Comparison of ENCODE assay signal across 23 cellular contexts in genomic region chr2:124875627-124876244, GRCh38.
DNase-seq lines count a peak whose midpoint lies in the region; ATAC-seq and TF ChIP-seq lines count a peak whose summit lies in the region.
"Had no signal": no experiment of that assay in that cellular context is flagged by ENCODE, and none has a peak within 500 bp of the region (broad histone marks: within the 10 kb centered on the region; RNA-seq: fewer than 3 reads in every experiment).

No MANE protein-coding gene starts in this region.

- POLR2A ChIA-PET in OCI-LY7 (lab: Charles Lee), result no interaction called here

- H3K27ac ChIP-seq in OCI-LY7 (ENCODE audit: low read depth, low read length, poor library complexity, severe bottlenecking), result no peak overlapping the region
- no peak overlapping the region for H3K27ac ChIP-seq in right atrium auricular region
- H3K27ac ChIP-seq: tibial artery had no signal

- no peak overlapping the region for H3K4me3 Mint-ChIP-seq in mesothelial cell of epicardium
- H3K4me3 Mint-ChIP-seq: activated CD4-positive, alpha-beta T cell treated with anti-CD3 and anti-CD28 coated beads, Interleukin-2, amount 10 ng/mL, durations not matched to agents 24 days and 14 days; activated CD8-positive, alpha-beta memory T cell treated with anti-CD3 and anti-CD28 coated beads, Interleukin-2, amount 10 ng/mL, durations not matched to agents 7 days and 5 days; CD14-positive monocyte; nephron had no signal

- H3K79me2 ChIP-seq in OCI-LY7 (ENCODE audit: insufficient read depth, low read depth, low read length), result no peaks in the 10 kb centered on the region

- no peaks in the 10 kb centered on the region for H3K9me3 ChIP-seq in OCI-LY7 (ENCODE audit: low read length)
- no peaks in the 10 kb centered on the region for H3K9me3 ChIP-seq in right atrium auricular region
- H3K9me3 ChIP-seq: tibial artery had no signal

- DNase-seq in RPMI7951 (ENCODE audit: low read depth) (peak; percentile 6), mesothelial cell of epicardium (ENCODE audit: low spot score in 2 of 2, unreplicated experiment in 2 of 2) (no peak), OCI-LY7 (ENCODE audit: low spot score) (no peak), DMS 273 (lab: John Stamatoyannopoulos, UW; ENCODE audit: unreplicated experiment) (no peak), right atrium auricular region (ENCODE audit: low spot score) (no peak)
- DNase-seq: activated CD4-positive, alpha-beta T cell treated with anti-CD3 and anti-CD28 coated beads, Interleukin-2, amount 10 ng/mL, durations not matched to agents 24 days and 14 days; activated CD8-positive, alpha-beta memory T cell treated with anti-CD3 and anti-CD28 coated beads, Interleukin-2, amount 10 ng/mL, durations not matched to agents 7 days and 5 days; anterior cingulate cortex; dermis blood vessel endothelial cell; IMR-90; NCI-H1105; NCI-H1930; NCI-H2227 treated with DMSO at 0.1 percent for 48 hours; NCI-H69; right cardiac atrium; stimulated activated naive CD8-positive, alpha-beta T cell treated with anti-CD3 and anti-CD28 coated beads, Interleukin-15, Interleukin-2, amounts not matched to agents 100 U/mL and 50 U/mL, for 24 hours; tibial artery had no signal

- H3K36me3 Mint-ChIP-seq in mesothelial cell of epicardium, result no peaks in the 10 kb centered on the region
- H3K36me3 Mint-ChIP-seq: activated CD8-positive, alpha-beta memory T cell treated with anti-CD3 and anti-CD28 coated beads, Interleukin-2, amount 10 ng/mL, durations not matched to agents 7 days and 5 days; activated naive CD4-positive, alpha-beta T cell treated with anti-CD3 and anti-CD28 coated beads, Interleukin-2, amount 50 U/mL, for 72 hours; CD14-positive monocyte had no signal

- H3K4me1 ChIP-seq in OCI-LY7 (ENCODE audit: insufficient read depth, low read length, poor library complexity, severe bottlenecking), result no peaks in the 10 kb centered on the region
- no peaks in the 10 kb centered on the region for H3K4me1 ChIP-seq in right atrium auricular region
- H3K4me1 ChIP-seq: tibial artery had no signal

- intact Hi-C loops in OCI-LY7 (cut with micrococcal nuclease; ENCODE audit: unreplicated experiment), result no loop called here

- no peaks in the 10 kb centered on the region for H3K27me3 ChIP-seq in right atrium auricular region
- H3K27me3 ChIP-seq: tibial artery had no signal

- peaks cover 46% of the 10 kb centered on the region for H3K4me1 Mint-ChIP-seq in mesothelial cell of epicardium
- H3K4me1 Mint-ChIP-seq: activated CD4-positive, alpha-beta T cell treated with anti-CD3 and anti-CD28 coated beads, Interleukin-2, amount 10 ng/mL, durations not matched to agents 24 days and 14 days; activated CD8-positive, alpha-beta memory T cell treated with anti-CD3 and anti-CD28 coated beads, Interleukin-2, amount 10 ng/mL, durations not matched to agents 7 days and 5 days; CD14-positive monocyte had no signal

- ATAC-seq in GM18867 (IDR thresholded peaks at IDR 0.05; ENCODE audit: unreplicated experiment) (peak; percentile 92), HG02840 (IDR thresholded peaks at IDR 0.05; ENCODE audit: low FRiP score, unreplicated experiment) (peak; percentile 63)
- ATAC-seq: activated CD8-positive, alpha-beta memory T cell treated with anti-CD3 and anti-CD28 coated beads, Interleukin-2, amount 10 ng/mL, durations not matched to agents 7 days and 5 days; right cardiac atrium; SK-N-SH treated with all-trans-retinoic acid at 6 μM for 48 hours; stimulated activated naive CD8-positive, alpha-beta T cell treated with anti-CD3 and anti-CD28 coated beads, Interleukin-15, Interleukin-2, amounts not matched to agents 100 U/mL and 50 U/mL, for 24 hours had no signal

- no peaks in the 10 kb centered on the region for H3K9me2 ChIP-seq in OCI-LY7 (ENCODE audit: insufficient read depth, low read length)

- CTCF ChIA-PET in OCI-LY7 (lab: Charles Lee; ENCODE audit: unreplicated experiment), result no interaction called here

- H4K20me1 ChIP-seq in OCI-LY7 (ENCODE audit: insufficient read depth, low read length), result no peaks in the 10 kb centered on the region

- H2AFZ ChIP-seq in OCI-LY7 (ENCODE audit: low read length), result no peak overlapping the region

- H3K4me2 ChIP-seq in OCI-LY7 (ENCODE audit: low read length), result no peak overlapping the region

- peak overlapping the region; percentile 83 for H3K27ac Mint-ChIP-seq in mesothelial cell of epicardium
- H3K27ac Mint-ChIP-seq: activated CD4-positive, alpha-beta T cell treated with anti-CD3 and anti-CD28 coated beads, Interleukin-2, amount 10 ng/mL, durations not matched to agents 24 days and 14 days; activated CD8-positive, alpha-beta memory T cell treated with anti-CD3 and anti-CD28 coated beads, Interleukin-2, amount 10 ng/mL, durations not matched to agents 7 days and 5 days; activated naive CD4-positive, alpha-beta T cell treated with anti-CD3 and anti-CD28 coated beads, Interleukin-2, amount 50 U/mL, for 72 hours; CD14-positive monocyte; nephron had no signal

- no peaks in the 10 kb centered on the region for H3K27me3 Mint-ChIP-seq in mesothelial cell of epicardium (ENCODE audit: low read depth)
- H3K27me3 Mint-ChIP-seq: activated CD4-positive, alpha-beta T cell treated with anti-CD3 and anti-CD28 coated beads, Interleukin-2, amount 10 ng/mL, durations not matched to agents 24 days and 14 days; activated CD8-positive, alpha-beta memory T cell treated with anti-CD3 and anti-CD28 coated beads, Interleukin-2, amount 10 ng/mL, durations not matched to agents 7 days and 5 days had no signal

- TF ChIP-seq CTCF in mesothelial cell of epicardium (IDR thresholded peaks at IDR 0.05; ENCODE audit: unreplicated experiment), result no peak
- no peak for TF ChIP-seq CTCF in OCI-LY7 (conservative IDR thresholded peaks at IDR 0.05; ENCODE audit: low read length)
- no peak for TF ChIP-seq CTCF in right atrium auricular region (IDR thresholded peaks at IDR 0.05)

- H3K36me3 ChIP-seq in OCI-LY7 (ENCODE audit: insufficient read depth, low read length), result no peaks in the 10 kb centered on the region
- H3K36me3 ChIP-seq in right atrium auricular region, result no peaks in the 10 kb centered on the region
- H3K36me3 ChIP-seq: tibial artery had no signal

- H3K4me3 ChIP-seq in OCI-LY7 (ENCODE audit: low read depth, low read length, poor library complexity, severe bottlenecking) (no peak overlapping the region), right atrium auricular region (no peak overlapping the region)
- H3K4me3 ChIP-seq: tibial artery had no signal

- BruUV-seq in OCI-LY7 (replicated peaks; lab: Mats Ljungman, UMichigan), result no TSS peak

- H3K9me3 Mint-ChIP-seq in mesothelial cell of epicardium, result no peaks in the 10 kb centered on the region
- H3K9me3 Mint-ChIP-seq: nephron had no signal
